ENCODE assay signal across 9 cellular contexts in the genomic region with DNA sequence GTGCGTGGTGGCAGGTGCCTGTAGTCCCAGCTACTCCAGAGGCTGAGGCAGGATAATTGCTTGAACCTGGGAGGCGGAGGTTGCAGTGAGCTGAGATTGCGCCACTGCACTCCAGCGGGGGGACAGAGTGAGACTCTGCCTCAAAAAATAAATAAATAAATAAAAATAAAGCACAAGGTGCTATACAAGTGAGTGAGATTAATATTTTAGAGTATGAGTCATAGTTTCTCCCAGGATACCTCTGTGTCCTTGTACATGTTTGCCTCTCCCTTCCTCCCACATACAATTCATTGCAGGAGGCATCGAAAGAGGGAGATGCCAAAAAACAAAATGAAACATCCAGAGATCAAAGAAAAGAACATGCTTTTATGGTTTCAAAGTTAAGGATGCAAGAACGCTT. TPM values are rescaled to one million over a fixed set of nuclear protein-coding genes. Genes with fewer than 3 reads are reported as not detected.
"Had no signal": no experiment of that assay in that cellular context is flagged by ENCODE, and none has a peak within 500 bp of the region (broad histone marks: within the 10 kb centered on the region; RNA-seq: fewer than 3 reads in every experiment).

No MANE protein-coding gene starts in this region.

RNA-seq across cellular contexts. Expression of gene OCM2, which starts 14.7 kb away (rescaled TPM):
- total RNA-seq: M059J, NCI-H460, OCI-LY7, PC-9, Right ventricle myocardium superior, RPMI7951, SJSA1, T-cell had no signal
- polyA plus RNA-seq: SK-N-SH had no signal
